Comparison of ENCODE assay signal across 8 cellular contexts in the genomic region with DNA sequence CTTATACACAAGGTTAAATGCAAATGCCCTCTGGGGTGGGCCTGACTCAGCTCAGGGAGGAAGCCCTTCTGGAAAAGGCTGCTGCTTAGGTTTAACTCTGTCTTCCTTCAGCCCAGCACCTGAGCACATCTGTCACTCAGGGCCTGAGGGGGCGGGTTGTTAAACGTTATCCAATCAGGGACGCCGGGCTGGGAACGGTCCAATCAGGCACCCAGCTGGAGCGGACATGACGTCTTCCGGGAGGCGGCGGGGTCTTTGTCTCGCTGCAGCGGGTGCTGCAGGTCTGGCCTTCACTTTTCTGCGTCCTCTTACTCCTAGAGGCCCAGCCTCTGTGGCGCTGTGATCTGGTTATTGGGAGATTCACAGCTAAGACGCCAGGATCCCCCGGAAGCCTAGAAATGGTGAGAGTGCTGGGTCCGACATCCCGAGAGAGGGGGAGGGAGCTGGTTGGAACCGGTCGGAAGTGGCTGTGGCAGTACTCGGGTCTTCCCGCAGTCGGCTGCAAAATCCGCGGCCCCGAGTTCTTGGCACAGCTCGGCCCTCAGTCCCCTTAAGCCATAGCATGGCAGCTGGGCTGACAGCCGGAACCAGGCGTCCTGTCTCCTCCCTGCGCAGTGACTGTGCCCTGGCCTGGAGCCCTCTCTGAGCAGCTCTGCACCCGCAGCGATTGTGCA. TPM values are rescaled to one million over a fixed set of nuclear protein-coding genes. Genes with fewer than 3 reads are reported as not detected.
A peak's percentile ranks its signal among the peaks of the same experiment; 100 is the strongest.
DNase-seq lines count a peak whose midpoint lies in the region; ATAC-seq and TF ChIP-seq lines count a peak whose summit lies in the region.

A gene (plus strand): TSS at position 258 of the 674 bp plus-strand sequence. CDS start 141 bp downstream, at position 399.

- TF ChIP-seq CTCF in AG09309 (IDR thresholded peaks at IDR 0.05; ENCODE audit: control insufficient read depth, insufficient read depth, low read depth, low read length, missing control alignments) = no peak
- TF ChIP-seq CTCF in activated B cell treated with CpG ODN at 0.5 μM for 24 hours (IDR thresholded peaks at IDR 0.05) = no peak

- peaks cover 21% of the 10 kb centered on the region for H3K36me3 Mint-ChIP-seq in activated B cell treated with CpG ODN at 0.5 μM for 24 hours (ENCODE audit: low read depth)

- no peaks in the 10 kb centered on the region for H3K27me3 Mint-ChIP-seq in activated B cell treated with CpG ODN at 0.5 μM for 24 hours

- intact Hi-C loops in activated B cell treated with CpG ODN at 0.5 μM for 24 hours (cut with micrococcal nuclease) = loop anchor here (1.0 to 10.0 kb wide), 8 partner anchors 109 to 867 kb away; a partner anchor contains a TSS

- CTCF ChIA-PET in activated B cell treated with CpG ODN at 0.5 μM for 24 hours (lab: Charles Lee) = interaction anchor here (1.0 kb wide), 1 partner anchor 128 kb away, joined by 4 read pairs; a partner anchor contains a TSS

- POLR2A ChIA-PET in activated B cell treated with CpG ODN at 0.5 μM for 24 hours (lab: Charles Lee) = interaction anchor here (0.6 to 2.5 kb wide), 19 partner anchors 8 to 1320 kb away, joined by 3 to 35 read pairs (median 5); a partner anchor contains a TSS

- ATAC-seq in GM19023 (IDR thresholded peaks at IDR 0.05; ENCODE audit: unreplicated experiment) (peak; percentile 100), HG03196 (IDR thresholded peaks at IDR 0.05; ENCODE audit: unreplicated experiment) (peak; percentile 100), activated B cell treated with CpG ODN at 0.5 μM for 24 hours (ENCODE audit: low read depth) (peak; percentile 99)

- H3K4me3 ChIP-seq in AG09309 (ENCODE audit: control insufficient read depth, low read depth, low read length) = peak within 1 kb of the TSS; percentile 65

- peak within 1 kb of the TSS; percentile 99 for H3K4me3 Mint-ChIP-seq in activated B cell treated with CpG ODN at 0.5 μM for 24 hours

- peak; percentile 69 for DNase-seq in AG09309 (ENCODE audit: low read depth)
- peak; percentile 93 for DNase-seq in NCI-H226
- DNase-seq in activated B cell treated with CpG ODN at 0.5 μM for 24 hours = peak; percentile 83
- peak; percentile 92 for DNase-seq in central memory CD4-positive, alpha-beta T cell
- peak; percentile 98 for DNase-seq in inferior parietal cortex (ENCODE audit: extremely low spot score)
- peak; percentile 88 for DNase-seq in smooth muscle cell of the brain vasculature (ENCODE audit: low read depth, low spot score)

- peak within 1 kb of the TSS; percentile 98 for H3K27ac Mint-ChIP-seq in activated B cell treated with CpG ODN at 0.5 μM for 24 hours

- peaks cover 27% of the 10 kb centered on the region for H3K4me1 Mint-ChIP-seq in activated B cell treated with CpG ODN at 0.5 μM for 24 hours

- no peaks in the 10 kb centered on the region for H3K9me3 Mint-ChIP-seq in activated B cell treated with CpG ODN at 0.5 μM for 24 hours

RNA-seq across cellular contexts. Expression of the gene that starts here (rescaled TPM):
- total RNA-seq in activated B cell treated with CpG ODN at 0.5 μM for 24 hours = 14.2 and 17.8 TPM in 2 replicates

Comparison
In these comparisons a context has a peak if more than half of its experiments do, and no peak if none do; other contexts are left out.
1. Peak in every context shown above with its lines: DNase-seq, ATAC-seq and H3K4me3 ChIP-seq.